1 cellular context compared by ENCODE assay signal in the genomic region with DNA sequence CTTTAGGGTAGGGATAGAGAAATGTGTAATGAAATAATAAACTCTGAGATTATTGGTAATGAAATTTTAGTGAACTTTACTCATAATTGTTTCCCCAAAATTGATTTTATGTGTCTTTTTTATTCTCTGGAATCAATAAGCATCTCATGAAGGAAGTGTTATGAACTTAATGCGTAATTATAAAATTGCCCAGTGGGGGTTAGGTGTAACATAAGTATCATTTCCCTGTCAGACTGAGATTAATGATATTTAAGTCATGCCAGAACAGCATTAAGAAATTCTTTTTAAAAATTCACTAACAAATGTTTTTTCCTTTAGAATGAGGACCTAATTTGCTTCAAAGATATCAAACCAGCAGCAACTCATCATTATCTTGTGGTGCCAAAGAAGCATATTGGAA.
TF ChIP-seq lines count a peak whose summit lies in the region.

No MANE protein-coding gene starts in this region.

TF ChIP-seq in SK-N-SH treated with all-trans-retinoic acid at 6 μM for 48 hours, 23 proteins besides CTCF, POLR2A, EP300 and RAD21 (continued from another document):
- TF ChIP-seq TOX (CRISPR knock-in tag; IDR thresholded peaks at IDR 0.05; ENCODE audit: borderline replicate concordance), result no peak
- TF ChIP-seq ZFP3 (CRISPR knock-in tag; IDR thresholded peaks at IDR 0.05), result no peak
- TF ChIP-seq ZNF8 (CRISPR knock-in tag; IDR thresholded peaks at IDR 0.05), result no peak
